25 cellular contexts compared by ENCODE assay signal in the genomic region with DNA sequence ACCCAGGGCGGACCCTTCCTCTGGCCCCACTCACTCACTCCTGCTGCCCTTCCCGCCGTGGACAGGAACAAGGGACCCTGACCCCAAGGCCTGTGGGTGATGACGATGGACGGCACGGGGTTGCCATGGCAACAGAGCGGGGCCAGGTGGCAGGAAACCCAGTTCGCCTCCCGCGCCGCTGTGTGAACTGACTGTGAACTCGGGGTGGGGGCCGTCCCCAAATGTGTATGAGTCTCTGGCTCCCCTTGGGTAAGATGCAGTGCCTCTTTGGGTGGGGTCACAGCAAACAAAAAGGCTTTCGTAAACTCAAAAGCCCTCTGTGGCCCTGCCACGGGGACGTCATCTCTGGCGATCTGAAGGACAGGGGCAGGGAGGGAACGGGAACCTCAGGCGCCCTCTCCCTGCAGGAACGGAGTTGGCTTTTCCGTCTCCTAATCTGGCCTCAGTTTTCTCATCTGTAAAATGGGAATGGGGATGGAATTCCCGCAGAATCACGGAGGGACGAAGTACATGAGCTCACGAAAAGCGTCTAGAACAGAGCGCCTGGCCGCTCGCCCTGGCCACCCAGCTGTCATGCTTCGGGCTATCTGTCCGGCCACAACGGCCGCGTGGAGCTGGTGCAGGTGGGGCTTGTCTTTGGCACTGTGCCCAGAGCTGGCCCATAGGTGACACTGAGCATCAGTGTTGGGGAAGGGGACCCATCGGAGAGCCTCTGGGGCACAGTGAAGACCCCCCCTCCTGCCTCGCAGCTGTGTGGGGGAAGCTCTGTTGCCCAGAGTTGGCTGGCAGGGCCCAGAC. TPM values are rescaled to one million over a fixed set of nuclear protein-coding genes. Genes with fewer than 3 reads are reported as not detected.
DNase-seq lines count a peak whose midpoint lies in the region; ATAC-seq, FAIRE-seq and TF ChIP-seq lines count a peak whose summit lies in the region.
"Had no signal": no experiment of that assay in that cellular context is flagged by ENCODE, and none has a peak within 500 bp of the region (broad histone marks: within the 10 kb centered on the region; RNA-seq: fewer than 3 reads in every experiment).

No MANE protein-coding gene starts in this region.

- H3K4me1 ChIP-seq in left ventricle myocardium inferior: peaks cover 61% of the 10 kb centered on the region
- H3K4me1 ChIP-seq in endothelial cell of umbilical vein (ENCODE audit: control insufficient read depth, extremely low read depth, insufficient read depth, low read length): no peaks in the 10 kb centered on the region
- H3K4me1 ChIP-seq: foreskin keratinocyte had no signal

- H3K4me1 Mint-ChIP-seq in stimulated activated naive B cell treated with anti-CD40 and anti-IgM and Interleukin-4, amounts not matched to agents 10 μg/mL and 1 μg/mL and 100 μg/mL, for 72 hours: peaks cover 42 to 61% of the 10 kb centered on the region in 2 donors
- H3K4me1 Mint-ChIP-seq: CD8-positive, alpha-beta memory T cell had no signal

- dilution Hi-C loops in endothelial cell of umbilical vein (cut with MboI; ENCODE audit: extremely low pct_ligation_motif_present, low sequenced_read_pairs): no loop called here

- H3K9me3 ChIP-seq in left ventricle myocardium inferior (replicated peaks) (no peaks in the 10 kb centered on the region), endothelial cell of umbilical vein (replicated peaks; ENCODE audit: control insufficient read depth, insufficient read depth, low read length) (no peaks in the 10 kb centered on the region), WERI-Rb-1 (ENCODE audit: severe bottlenecking) (no peaks in the 10 kb centered on the region)
- H3K9me3 ChIP-seq: breast epithelium had no signal

- H3K27ac ChIP-seq in left ventricle myocardium inferior (replicated peaks) (peak overlapping the region; percentile 80), endothelial cell of umbilical vein (ENCODE audit: insufficient read depth, low read depth, low read length) (no peak overlapping the region), WERI-Rb-1 (no peak overlapping the region)
- H3K27ac ChIP-seq: foreskin keratinocyte, PC-9 had no signal

- no peaks in the 10 kb centered on the region for H3K27me3 Mint-ChIP-seq in stimulated activated naive B cell treated with anti-CD40 and anti-IgM and Interleukin-4, amounts not matched to agents 10 μg/mL and 1 μg/mL and 100 μg/mL, for 72 hours
- H3K27me3 Mint-ChIP-seq: dendritic cell treated with granulocyte-macrophage colony-stimulating factor and Interleukin-4, amounts not matched to agents 40 ng/mL and 50 ng/mL, for 4 days had no signal

- DNase-seq in left ventricle myocardium inferior (no peak), Right ventricle myocardium superior (no peak), NCI-H1092 (lab: John Stamatoyannopoulos, UW) (peak; percentile 69), endothelial cell of umbilical vein (ENCODE audit: low read depth, low spot score) (peak; percentile 42), WERI-Rb-1 (no peak), NCI-H2171 (lab: John Stamatoyannopoulos, UW) (no peak)
- DNase-seq in stimulated activated naive B cell treated with anti-CD40 and anti-IgM and Interleukin-4, amounts not matched to agents 10 μg/mL and 1 μg/mL and 100 μg/mL, for 72 hours: no peak
- DNase-seq: activated CD8-positive, alpha-beta memory T cell treated with anti-CD3 and anti-CD28 coated beads, Interleukin-2, amount 50 U/mL, for 48 hours; activated gamma-delta T cell; CD8-positive, alpha-beta memory T cell; DND-41; foreskin keratinocyte; Kasumi-1; NCI-H1105; NCI-H774; occipital lobe; PC-9; T-helper 9 cell had no signal

- no peak for TF ChIP-seq POLR2A in endothelial cell of umbilical vein (IDR thresholded peaks at IDR 0.05; ENCODE audit: low read depth, low read length)

- H3K79me2 ChIP-seq in endothelial cell of umbilical vein (ENCODE audit: control insufficient read depth, insufficient read depth, low read length): no peaks in the 10 kb centered on the region

- no peak for FAIRE-seq in endothelial cell of umbilical vein (lab: Jason Lieb, UNC)

- H3K36me3 Mint-ChIP-seq in stimulated activated naive B cell treated with anti-CD40 and anti-IgM and Interleukin-4, amounts not matched to agents 10 μg/mL and 1 μg/mL and 100 μg/mL, for 72 hours: peaks cover 20 to 45% of the 10 kb centered on the region in 2 donors
- H3K36me3 Mint-ChIP-seq: CD8-positive, alpha-beta memory T cell; stimulated activated effector memory CD8-positive, alpha-beta T cell treated with anti-CD3 and anti-CD28 coated beads, Interleukin-12 subunit alpha, Interleukin-12 subunit beta, amount 100 ng/mL, for 72 hours had no signal

- POLR2A ChIA-PET in endothelial cell of umbilical vein (lab: Charles Lee): no interaction called here

- H3K27ac Mint-ChIP-seq in stimulated activated naive B cell treated with anti-CD40 and anti-IgM and Interleukin-4, amounts not matched to agents 10 μg/mL and 1 μg/mL and 100 μg/mL, for 72 hours: peak overlapping the region; percentile 81
- H3K27ac Mint-ChIP-seq: CD8-positive, alpha-beta memory T cell; dendritic cell treated with granulocyte-macrophage colony-stimulating factor and Interleukin-4, amounts not matched to agents 40 ng/mL and 50 ng/mL, for 4 days; GM23338; stimulated activated effector memory CD8-positive, alpha-beta T cell treated with anti-CD3 and anti-CD28 coated beads, Interleukin-12 subunit alpha, Interleukin-12 subunit beta, amount 100 ng/mL, for 72 hours had no signal

- H3K9ac ChIP-seq in endothelial cell of umbilical vein (replicated peaks; ENCODE audit: extremely low read depth, insufficient read depth, low read length): no peak overlapping the region

- H3K27me3 ChIP-seq in left ventricle myocardium inferior (ENCODE audit: low read depth) (peaks cover 19% of the 10 kb centered on the region), endothelial cell of umbilical vein (ENCODE audit: control insufficient read depth in 2 of 2, insufficient read depth in 2 of 2, low read length in 2 of 2) (no peaks in the 10 kb centered on the region), WERI-Rb-1 (ENCODE audit: insufficient read depth, low read depth, severe bottlenecking) (no peaks in the 10 kb centered on the region)
- H3K27me3 ChIP-seq: breast epithelium had no signal

- CTCF ChIA-PET in endothelial cell of umbilical vein (lab: Charles Lee): no interaction called here

- no peaks in the 10 kb centered on the region for H3K9me1 ChIP-seq in endothelial cell of umbilical vein (replicated peaks; ENCODE audit: control insufficient read depth, extremely low read depth, insufficient read depth, low read length)

- peak overlapping the region in 1 of 2 donors; percentile 30 for H3K4me3 Mint-ChIP-seq in stimulated activated naive B cell treated with anti-CD40 and anti-IgM and Interleukin-4, amounts not matched to agents 10 μg/mL and 1 μg/mL and 100 μg/mL, for 72 hours
- H3K4me3 Mint-ChIP-seq: CD8-positive, alpha-beta memory T cell; dendritic cell treated with granulocyte-macrophage colony-stimulating factor and Interleukin-4, amounts not matched to agents 40 ng/mL and 50 ng/mL, for 4 days; GM23338; stimulated activated effector memory CD8-positive, alpha-beta T cell treated with anti-CD3 and anti-CD28 coated beads, Interleukin-12 subunit alpha, Interleukin-12 subunit beta, amount 100 ng/mL, for 72 hours had no signal

- BruUV-seq in endothelial cell of umbilical vein (replicated peaks; lab: Mats Ljungman, UMichigan): no TSS peak

- no peaks in the 10 kb centered on the region for H4K20me1 ChIP-seq in endothelial cell of umbilical vein (replicated peaks; ENCODE audit: control insufficient read depth, extremely low read depth, insufficient read depth, low read length)

- TF ChIP-seq CTCF in left ventricle myocardium inferior (IDR thresholded peaks at IDR 0.05; ENCODE audit: borderline replicate concordance) (no peak), endothelial cell of umbilical vein (IDR thresholded peaks at IDR 0.05; ENCODE audit: extremely low read depth in 1 of 2, insufficient read depth in 1 of 2, low read depth in 1 of 2, low read length in 2 of 2) (no peak), WERI-Rb-1 (IDR thresholded peaks at IDR 0.05; ENCODE audit: low read depth, low read length) (no peak)

- ATAC-seq in Right ventricle myocardium superior (ENCODE audit: poor library complexity): no peak
- peak; percentile 70 to 73 for ATAC-seq in stimulated activated naive B cell treated with anti-CD40 and anti-IgM and Interleukin-4, amounts not matched to agents 10 μg/mL and 1 μg/mL and 100 μg/mL, for 72 hours (replicated peaks)
- ATAC-seq in GM19467 (IDR thresholded peaks at IDR 0.05; ENCODE audit: unreplicated experiment): no peak
- ATAC-seq: foreskin keratinocyte; GM23338; stimulated activated effector memory CD8-positive, alpha-beta T cell treated with anti-CD3 and anti-CD28 coated beads, Interleukin-12 subunit alpha, Interleukin-12 subunit beta, amount 100 ng/mL, for 72 hours had no signal

- H3K36me3 ChIP-seq in left ventricle myocardium inferior: peaks cover 10% of the 10 kb centered on the region
- H3K36me3 ChIP-seq in endothelial cell of umbilical vein (ENCODE audit: control insufficient read depth in 2 of 2, extremely low read depth in 1 of 2, insufficient read depth in 2 of 2, low read length in 2 of 2): no peaks in the 10 kb centered on the region
- no peaks in the 10 kb centered on the region for H3K36me3 ChIP-seq in WERI-Rb-1
- H3K36me3 ChIP-seq: breast epithelium had no signal

- no peak overlapping the region for H2AFZ ChIP-seq in endothelial cell of umbilical vein (ENCODE audit: low read depth, low read length)
- H2AFZ ChIP-seq: GM23338, PC-9 had no signal

- H3K4me2 ChIP-seq in endothelial cell of umbilical vein (ENCODE audit: insufficient read depth, low read length): no peak overlapping the region
- H3K4me2 ChIP-seq: GM23338, PC-9 had no signal

- peaks cover 0 to 3% of the 10 kb centered on the region in 2 donors for H3K9me3 Mint-ChIP-seq in stimulated activated naive B cell treated with anti-CD40 and anti-IgM and Interleukin-4, amounts not matched to agents 10 μg/mL and 1 μg/mL and 100 μg/mL, for 72 hours
- H3K9me3 Mint-ChIP-seq: CD8-positive, alpha-beta memory T cell; dendritic cell treated with granulocyte-macrophage colony-stimulating factor and Interleukin-4, amounts not matched to agents 40 ng/mL and 50 ng/mL, for 4 days; stimulated activated effector memory CD8-positive, alpha-beta T cell treated with anti-CD3 and anti-CD28 coated beads, Interleukin-12 subunit alpha, Interleukin-12 subunit beta, amount 100 ng/mL, for 72 hours had no signal

- intact Hi-C loops in left ventricle myocardium inferior (cut with micrococcal nuclease): no loop called here
- intact Hi-C loops in Right ventricle myocardium superior (cut with DNase I): no loop called here
- intact Hi-C loops in endothelial cell of umbilical vein (cut with micrococcal nuclease): no loop called here

- H3K4me3 ChIP-seq in left ventricle myocardium inferior (no peak overlapping the region), endothelial cell of umbilical vein (replicated peaks in 1 of 3; ENCODE audit: insufficient read depth in 1 of 3, low read depth in 1 of 3, low read length in 3 of 3) (no peak overlapping the region), WERI-Rb-1 (ENCODE audit: low read depth, low read length) (no peak overlapping the region)
- H3K4me3 ChIP-seq: breast epithelium, GM23338, PC-9 had no signal

RNA-seq across cellular contexts. Expression of gene PABPN1L, which starts 44.9 kb away (rescaled TPM):
- total RNA-seq in left ventricle myocardium inferior: not detected
- total RNA-seq in Right ventricle myocardium superior: not detected
- total RNA-seq in endothelial cell of umbilical vein: not detected in 2 replicates
- polyA plus RNA-seq in endothelial cell of umbilical vein: not detected in 2 replicates
- polyA plus RNA-seq in endothelial cell of umbilical vein (2011; cell fraction: cytosol; rRNA removed): not detected in 2 replicates
- polyA plus RNA-seq in endothelial cell of umbilical vein (2011; cell fraction: nucleus; rRNA removed): not detected in 2 replicates
- polyA plus RNA-seq in endothelial cell of umbilical vein (2012): not detected in 2 replicates
- not detected in 2 replicates for polyA minus RNA-seq in endothelial cell of umbilical vein
- not detected for polyA minus RNA-seq in endothelial cell of umbilical vein (2011; cell fraction: cytosol; rRNA and poly(A)+ RNA removed)
- not detected in 2 replicates for polyA minus RNA-seq in endothelial cell of umbilical vein (2011; cell fraction: nucleus; rRNA and poly(A)+ RNA removed)
- total RNA-seq: breast epithelium; CD8-positive, alpha-beta memory T cell; foreskin keratinocyte; GM23338; mononuclear cell; occipital lobe; PC-9; SK-MEL-5 had no signal
- polyA plus RNA-seq: CD8-positive, alpha-beta memory T cell; foreskin keratinocyte; GM23338 had no signal

RNA-seq across cellular contexts. Expression of gene TRAPPC2L, which starts 54.4 kb away (rescaled TPM):
- 52.7 TPM for total RNA-seq in left ventricle myocardium inferior
- total RNA-seq in Right ventricle myocardium superior: 53.0 TPM
- total RNA-seq in endothelial cell of umbilical vein: 61.9 and 80.0 TPM in 2 replicates
- 131 and 151 TPM in 2 replicates for polyA plus RNA-seq in endothelial cell of umbilical vein
- 128 and 141 TPM in 2 replicates for polyA plus RNA-seq in endothelial cell of umbilical vein (2011; cell fraction: cytosol; rRNA removed)
- polyA plus RNA-seq in endothelial cell of umbilical vein (2011; cell fraction: nucleus; rRNA removed): 62.5 and 69.4 TPM in 2 replicates
- polyA plus RNA-seq in endothelial cell of umbilical vein (2012): 206 and 238 TPM in 2 replicates
- polyA minus RNA-seq in endothelial cell of umbilical vein: 49.9 and 115 TPM in 2 replicates
- 24.3 TPM for polyA minus RNA-seq in endothelial cell of umbilical vein (2011; cell fraction: cytosol; rRNA and poly(A)+ RNA removed)
- 19.6 and 25.1 TPM in 2 replicates for polyA minus RNA-seq in endothelial cell of umbilical vein (2011; cell fraction: nucleus; rRNA and poly(A)+ RNA removed)

RNA-seq across cellular contexts. Expression of gene GALNS, which starts 54.6 kb away (rescaled TPM):
- total RNA-seq in left ventricle myocardium inferior: 15.5 TPM
- total RNA-seq in Right ventricle myocardium superior: 15.9 TPM
- total RNA-seq in endothelial cell of umbilical vein: 32.5 and 40.2 TPM in 2 replicates
- polyA plus RNA-seq in endothelial cell of umbilical vein: 21.8 and 23.2 TPM in 2 replicates
- polyA plus RNA-seq in endothelial cell of umbilical vein (2011; cell fraction: cytosol; rRNA removed): 19.3 and 23.0 TPM in 2 replicates
- 35.1 and 45.6 TPM in 2 replicates for polyA plus RNA-seq in endothelial cell of umbilical vein (2011; cell fraction: nucleus; rRNA removed)
- 33.4 and 52.4 TPM in 2 replicates for polyA plus RNA-seq in endothelial cell of umbilical vein (2012)
- polyA minus RNA-seq in endothelial cell of umbilical vein: 22.5 and 25.8 TPM in 2 replicates
- 6.6 TPM for polyA minus RNA-seq in endothelial cell of umbilical vein (2011; cell fraction: cytosol; rRNA and poly(A)+ RNA removed)
- 22.9 and 28.4 TPM in 2 replicates for polyA minus RNA-seq in endothelial cell of umbilical vein (2011; cell fraction: nucleus; rRNA and poly(A)+ RNA removed)

Comparison
In these comparisons a context has a peak if more than half of its experiments do, and no peak if none do; other contexts are left out.
1. DNase-seq: peak in NCI-H1092 (single experiment) and endothelial cell of umbilical vein (single experiment); none in left ventricle myocardium inferior (single experiment), Right ventricle myocardium superior (single experiment), stimulated activated naive B cell treated with anti-CD40 and anti-IgM and Interleukin-4, amounts not matched to agents 10 μg/mL and 1 μg/mL and 100 μg/mL, for 72 hours (single experiment), WERI-Rb-1 (single experiment) and NCI-H2171 (single experiment).
2. ATAC-seq: peak in stimulated activated naive B cell treated with anti-CD40 and anti-IgM and Interleukin-4, amounts not matched to agents 10 μg/mL and 1 μg/mL and 100 μg/mL, for 72 hours (2 of 2); none in Right ventricle myocardium superior (single experiment) and GM19467 (single experiment).